ENCODE assay signal across 9 cellular contexts in the genomic region with DNA sequence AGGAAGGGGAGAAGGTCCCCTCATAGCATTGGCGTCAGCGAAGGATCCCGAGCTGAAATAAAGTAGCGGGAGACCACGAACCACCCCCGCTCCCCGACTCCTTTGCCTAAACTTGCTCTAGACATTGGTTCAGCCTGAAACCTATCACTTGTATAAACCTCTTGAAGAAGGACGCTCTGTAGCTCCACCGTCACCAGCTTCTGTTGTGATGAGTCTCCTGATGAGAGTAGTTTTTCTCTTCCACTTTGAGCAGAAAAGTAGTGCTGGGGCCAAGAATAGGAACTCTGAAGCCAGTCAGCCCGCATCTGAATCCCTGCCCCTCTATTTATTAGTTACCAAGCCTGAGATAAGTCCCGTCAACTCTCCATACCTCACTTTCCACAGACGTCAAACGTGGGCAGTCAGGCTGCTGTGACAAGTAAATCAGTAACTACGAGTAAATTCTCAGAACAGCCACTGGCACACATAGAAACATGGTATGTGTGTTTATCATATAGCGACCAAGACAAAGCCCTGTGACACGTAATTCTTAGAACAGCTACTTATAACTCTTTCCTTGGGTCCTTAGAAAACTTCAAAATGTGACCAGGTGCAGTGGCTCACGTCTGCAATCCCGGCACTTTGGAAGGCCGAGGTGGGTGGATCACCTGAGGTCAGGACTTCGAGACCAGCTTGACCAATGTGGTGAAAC.
A peak's percentile ranks its signal among the peaks of the same experiment; 100 is the strongest.
DNase-seq lines count a peak whose midpoint lies in the region; ATAC-seq and TF ChIP-seq lines count a peak whose summit lies in the region.
"Had no signal": no experiment of that assay in that cellular context is flagged by ENCODE, and none has a peak within 500 bp of the region (broad histone marks: within the 10 kb centered on the region; RNA-seq: fewer than 3 reads in every experiment).

No MANE protein-coding gene starts in this region.

- H3K4me1 ChIP-seq in hepatocyte (ENCODE audit: insufficient read depth) (no peaks in the 10 kb centered on the region), neural progenitor cell (no peaks in the 10 kb centered on the region), Karpas-422 (ENCODE audit: low read length) (peaks cover 11% of the 10 kb centered on the region)

- no peak overlapping the region for H3K27ac ChIP-seq in hepatocyte
- no peak overlapping the region for H3K27ac ChIP-seq in neural progenitor cell
- H3K27ac ChIP-seq in Karpas-422 (ENCODE audit: low read length) = no peak overlapping the region

- WGBS in hepatocyte (ENCODE audit: low lambda C conversion rate, missing lambda C conversion rate) = 79% methylated on average over 20 of the region's 20 CpGs

- peaks cover 2% of the 10 kb centered on the region for H3K9me3 Mint-ChIP-seq in neural progenitor cell
- H3K9me3 Mint-ChIP-seq in WTC11 = 0 out of 2 replicates have a peak, but pooled peaks cover 2% of the 10 kb centered on the region

- no peaks in the 10 kb centered on the region for H3K36me3 Mint-ChIP-seq in neural progenitor cell
- H3K36me3 Mint-ChIP-seq in WTC11 = no peaks in the 10 kb centered on the region

- H3K9me3 ChIP-seq in hepatocyte (ENCODE audit: low read depth) (no peaks in the 10 kb centered on the region), neural progenitor cell (ENCODE audit: low read depth) (no peaks in the 10 kb centered on the region), Karpas-422 (ENCODE audit: low read length) (no peaks in the 10 kb centered on the region)

- H3K4me1 Mint-ChIP-seq in neural progenitor cell (peaks cover 5% of the 10 kb centered on the region), WTC11 (peaks cover 20% of the 10 kb centered on the region)

- H2AFZ ChIP-seq in hepatocyte (no peak overlapping the region), neural progenitor cell (replicated peaks) (no peak overlapping the region), Karpas-422 (ENCODE audit: low read length) (no peak overlapping the region)

- no peaks in the 10 kb centered on the region for H3K27me3 ChIP-seq in hepatocyte
- no peaks in the 10 kb centered on the region for H3K27me3 ChIP-seq in neural progenitor cell
- no peaks in the 10 kb centered on the region for H3K27me3 ChIP-seq in Karpas-422 (ENCODE audit: low read length)

- H3K27ac Mint-ChIP-seq in neural progenitor cell (no peak overlapping the region), WTC11 (no peak overlapping the region)

- H3K4me3 ChIP-seq in hepatocyte (no peak overlapping the region), neural progenitor cell (no peak overlapping the region), Karpas-422 (ENCODE audit: low read length) (no peak overlapping the region)

- H3F3A ChIP-seq in neural progenitor cell (ENCODE audit: low read depth) = no peaks in the 10 kb centered on the region

- CTCF ChIA-PET in WTC11 (lab: Charles Lee) = no interaction called here

- no peaks in the 10 kb centered on the region for H3K9me2 ChIP-seq in hepatocyte (replicated peaks; ENCODE audit: insufficient read depth)
- no peaks in the 10 kb centered on the region for H3K9me2 ChIP-seq in Karpas-422 (replicated peaks; ENCODE audit: insufficient read depth, low read length)

- POLR2A ChIA-PET in WTC11 (lab: Charles Lee) = no interaction called here

- ATAC-seq in GM18517 (IDR thresholded peaks at IDR 0.05; ENCODE audit: unreplicated experiment) (peak; percentile 90), GM21528 (IDR thresholded peaks at IDR 0.05; ENCODE audit: low FRiP score, unreplicated experiment) (peak; percentile 82), HG03469 (IDR thresholded peaks at IDR 0.05; ENCODE audit: unreplicated experiment) (peak; percentile 55), WTC11 (no peak)
- ATAC-seq: PC-3 had no signal

- TF ChIP-seq CTCF in hepatocyte (IDR thresholded peaks at IDR 0.05; ENCODE audit: poor library complexity) (no peak), neural progenitor cell (IDR thresholded peaks at IDR 0.05) (no peak), WTC11 (IDR thresholded peaks at IDR 0.05) (no peak)

- no peaks in the 10 kb centered on the region for H4K20me1 ChIP-seq in hepatocyte (ENCODE audit: insufficient read depth, poor library complexity, severe bottlenecking)
- no peaks in the 10 kb centered on the region for H4K20me1 ChIP-seq in neural progenitor cell (ENCODE audit: low read depth)
- no peaks in the 10 kb centered on the region for H4K20me1 ChIP-seq in Karpas-422 (ENCODE audit: insufficient read depth, low read depth, low read length)

- H3K9ac ChIP-seq in neural progenitor cell (no peak overlapping the region), Karpas-422 (ENCODE audit: low read length) (no peak overlapping the region)

- DNase-seq in hepatocyte (ENCODE audit: low spot score) (peak; percentile 47), neural progenitor cell (ENCODE audit: low spot score) (no peak), SIG-M5 treated with dmso at 0.1 percent for 504 hours (lab: John Stamatoyannopoulos, UW; ENCODE audit: unreplicated experiment) (no peak), WTC11 (ENCODE audit: low spot score) (no peak), Karpas-422 (no peak)
- DNase-seq: PC-3 had no signal

- H3K4me3 Mint-ChIP-seq in neural progenitor cell = no peak overlapping the region
- no peak overlapping the region for H3K4me3 Mint-ChIP-seq in WTC11

- H3K79me2 ChIP-seq in hepatocyte (no peaks in the 10 kb centered on the region), neural progenitor cell (ENCODE audit: low read depth) (no peaks in the 10 kb centered on the region), Karpas-422 (ENCODE audit: low read length) (no peaks in the 10 kb centered on the region)

- peak overlapping the region; percentile 51 for H3K4me2 ChIP-seq in hepatocyte
- H3K4me2 ChIP-seq in neural progenitor cell = no peak overlapping the region
- no peak overlapping the region for H3K4me2 ChIP-seq in Karpas-422 (ENCODE audit: low read depth, low read length, poor library complexity, severe bottlenecking)

- no peaks in the 10 kb centered on the region for H3K36me3 ChIP-seq in hepatocyte (replicated peaks; ENCODE audit: insufficient read depth, low read depth)
- no peaks in the 10 kb centered on the region for H3K36me3 ChIP-seq in neural progenitor cell
- H3K36me3 ChIP-seq in Karpas-422 (ENCODE audit: insufficient read depth, low read length) = no peaks in the 10 kb centered on the region

- H3K27me3 Mint-ChIP-seq in neural progenitor cell (ENCODE audit: insufficient read depth, low read depth) = no peaks in the 10 kb centered on the region
- H3K27me3 Mint-ChIP-seq in WTC11 (ENCODE audit: low read depth) = no peaks in the 10 kb centered on the region

TF ChIP-seq in WTC11, 78 proteins besides CTCF, POLR2A, EP300 and RAD21:
- TF ChIP-seq, protein P1, sequence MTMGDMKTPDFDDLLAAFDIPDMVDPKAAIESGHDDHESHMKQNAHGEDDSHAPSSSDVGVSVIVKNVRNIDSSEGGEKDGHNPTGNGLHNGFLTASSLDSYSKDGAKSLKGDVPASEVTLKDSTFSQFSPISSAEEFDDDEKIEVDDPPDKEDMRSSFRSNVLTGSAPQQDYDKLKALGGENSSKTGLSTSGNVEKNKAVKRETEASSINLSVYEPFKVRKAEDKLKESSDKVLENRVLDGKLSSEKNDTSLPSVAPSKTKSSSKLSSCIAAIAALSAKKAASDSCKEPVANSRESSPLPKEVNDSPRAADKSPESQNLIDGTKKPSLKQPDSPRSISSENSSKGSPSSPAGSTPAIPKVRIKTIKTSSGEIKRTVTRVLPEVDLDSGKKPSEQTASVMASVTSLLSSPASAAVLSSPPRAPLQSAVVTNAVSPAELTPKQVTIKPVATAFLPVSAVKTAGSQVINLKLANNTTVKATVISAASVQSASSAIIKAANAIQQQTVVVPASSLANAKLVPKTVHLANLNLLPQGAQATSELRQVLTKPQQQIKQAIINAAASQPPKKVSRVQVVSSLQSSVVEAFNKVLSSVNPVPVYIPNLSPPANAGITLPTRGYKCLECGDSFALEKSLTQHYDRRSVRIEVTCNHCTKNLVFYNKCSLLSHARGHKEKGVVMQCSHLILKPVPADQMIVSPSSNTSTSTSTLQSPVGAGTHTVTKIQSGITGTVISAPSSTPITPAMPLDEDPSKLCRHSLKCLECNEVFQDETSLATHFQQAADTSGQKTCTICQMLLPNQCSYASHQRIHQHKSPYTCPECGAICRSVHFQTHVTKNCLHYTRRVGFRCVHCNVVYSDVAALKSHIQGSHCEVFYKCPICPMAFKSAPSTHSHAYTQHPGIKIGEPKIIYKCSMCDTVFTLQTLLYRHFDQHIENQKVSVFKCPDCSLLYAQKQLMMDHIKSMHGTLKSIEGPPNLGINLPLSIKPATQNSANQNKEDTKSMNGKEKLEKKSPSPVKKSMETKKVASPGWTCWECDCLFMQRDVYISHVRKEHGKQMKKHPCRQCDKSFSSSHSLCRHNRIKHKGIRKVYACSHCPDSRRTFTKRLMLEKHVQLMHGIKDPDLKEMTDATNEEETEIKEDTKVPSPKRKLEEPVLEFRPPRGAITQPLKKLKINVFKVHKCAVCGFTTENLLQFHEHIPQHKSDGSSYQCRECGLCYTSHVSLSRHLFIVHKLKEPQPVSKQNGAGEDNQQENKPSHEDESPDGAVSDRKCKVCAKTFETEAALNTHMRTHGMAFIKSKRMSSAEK (CRISPR knock-in tag; IDR thresholded peaks at IDR 0.05; ENCODE audit: borderline replicate concordance) = no peak
